1 cellular context compared by ENCODE assay signal in the genomic region with DNA sequence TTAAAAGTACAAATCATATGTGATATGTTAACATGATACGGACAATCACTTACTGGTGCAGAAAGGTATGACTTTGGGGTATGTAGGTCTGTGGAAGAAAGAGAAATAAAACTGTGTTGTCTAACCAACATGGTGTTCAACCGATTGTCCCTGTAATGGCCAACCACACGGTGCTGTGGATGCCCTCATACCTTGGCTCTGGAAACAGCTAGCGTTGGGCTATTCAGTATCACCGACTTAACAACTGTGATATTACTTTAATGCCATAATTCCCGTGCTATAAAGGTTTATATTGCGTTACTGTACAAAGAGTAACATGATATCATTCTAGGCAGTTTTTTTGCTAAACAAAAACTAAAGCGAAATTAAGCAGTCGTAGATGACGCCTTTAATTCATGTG.
TF ChIP-seq lines count a peak whose summit lies in the region.

No MANE protein-coding gene starts in this region.

TF ChIP-seq in HEK293, 187 proteins besides CTCF, POLR2A, EP300 and RAD21 (continued from another document):
- TF ChIP-seq ZNF645 (tag by site-specific recombination; IDR thresholded peaks at IDR 0.05) = no peak
